Comparison of ENCODE assay signal across 8 cellular contexts in the genomic region with DNA sequence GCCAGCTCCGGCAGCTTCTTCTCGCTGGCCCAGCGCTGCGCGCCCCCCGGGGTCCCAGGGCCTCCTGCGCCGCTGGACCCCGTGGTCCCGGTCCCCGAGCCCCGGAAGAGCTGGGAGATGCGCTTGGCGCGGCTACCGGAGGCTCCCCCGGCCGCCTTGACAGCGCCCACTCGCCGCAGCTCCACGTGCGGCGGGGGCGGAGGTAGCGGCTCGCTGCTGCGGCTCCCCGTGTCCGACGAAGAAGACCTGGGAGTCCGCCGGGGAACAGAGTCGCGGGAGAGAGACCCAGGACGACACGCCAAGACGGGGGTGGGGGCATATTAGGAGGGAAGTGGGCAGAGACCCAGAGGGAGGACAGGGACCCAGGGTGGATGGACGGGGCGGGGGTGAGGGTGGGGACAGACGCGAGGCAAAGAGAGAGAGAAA. TPM values are rescaled to one million over a fixed set of nuclear protein-coding genes. Genes with fewer than 3 reads are reported as not detected.
DNase-seq lines count a peak whose midpoint lies in the region; ATAC-seq and TF ChIP-seq lines count a peak whose summit lies in the region.
"Had no signal": no experiment of that assay in that cellular context is flagged by ENCODE, and none has a peak within 500 bp of the region (broad histone marks: within the 10 kb centered on the region; RNA-seq: fewer than 3 reads in every experiment).

No MANE protein-coding gene starts in this region.

- H3K9me2 ChIP-seq in GM23338 (ENCODE audit: insufficient read depth) = peaks cover 2% of the 10 kb centered on the region; the same call in 1 of the 2 replicates

- H3K27ac Mint-ChIP-seq in GM23338 = no peak overlapping the region
- no peak overlapping the region for H3K27ac Mint-ChIP-seq in activated CD8-positive, alpha-beta T cell treated with anti-CD3 and anti-CD28 coated beads for 36 hours
- H3K27ac Mint-ChIP-seq: progenitor cell of endocrine pancreas had no signal

- peaks cover 5% of the 10 kb centered on the region; the same call in 2 of the 3 replicates for H3K9me3 Mint-ChIP-seq in GM23338
- H3K9me3 Mint-ChIP-seq in activated CD8-positive, alpha-beta T cell treated with anti-CD3 and anti-CD28 coated beads for 36 hours = no peaks in the 10 kb centered on the region

- peaks cover 4% of the 10 kb centered on the region for H3K36me3 Mint-ChIP-seq in GM23338 (ENCODE audit: low read depth)
- H3K36me3 Mint-ChIP-seq in activated CD8-positive, alpha-beta T cell treated with anti-CD3 and anti-CD28 coated beads for 36 hours (ENCODE audit: low read depth) = no peaks in the 10 kb centered on the region

- TF ChIP-seq CTCF in GM23338 (conservative IDR thresholded peaks at IDR 0.05; ENCODE audit: low read depth in 2 of 2) (no peak), smooth muscle cell (IDR thresholded peaks at IDR 0.05; ENCODE audit: borderline replicate concordance, insufficient read depth, poor library complexity, severe bottlenecking) (no peak)
- no peak for TF ChIP-seq CTCF in activated CD8-positive, alpha-beta T cell treated with anti-CD3 and anti-CD28 coated beads for 36 hours (IDR thresholded peaks at IDR 0.05)

- ATAC-seq in GM23338 (no peak), HG03442 (IDR thresholded peaks at IDR 0.05; ENCODE audit: unreplicated experiment) (no peak)
- no peak for ATAC-seq in activated CD8-positive, alpha-beta T cell treated with anti-CD3 and anti-CD28 coated beads for 36 hours

- peak overlapping the region; percentile 62 for H3K4me3 Mint-ChIP-seq in GM23338
- peak overlapping the region; percentile 26 for H3K4me3 Mint-ChIP-seq in activated CD8-positive, alpha-beta T cell treated with anti-CD3 and anti-CD28 coated beads for 36 hours

- POLR2A ChIA-PET in activated CD8-positive, alpha-beta T cell treated with anti-CD3 and anti-CD28 coated beads for 36 hours (lab: Charles Lee) = interaction anchor here (0.6 to 1.4 kb wide), 6 partner anchors 13 to 1141 kb away, joined by 3 to 5 read pairs (median 4); partner anchors contain the start of gene FUT1

- H3K4me3 ChIP-seq in GM23338 (peak overlapping the region; percentile 68), iPS DF 6.9 (ENCODE audit: low read length) (peak overlapping the region; percentile 47), smooth muscle cell (peak overlapping the region; percentile 55)

- H3K9me3 ChIP-seq in iPS DF 6.9 (ENCODE audit: control insufficient read depth, insufficient read depth, low read length) = no peaks in the 10 kb centered on the region
- no peaks in the 10 kb centered on the region for H3K9me3 ChIP-seq in smooth muscle cell (replicated peaks; ENCODE audit: low read depth)

- WGBS in iPS DF 6.9 (ENCODE audit: insufficient coverage, insufficient read length) = no CpG with 5 or more reads among the region's 42 CpGs
- 5% methylated on average over 33 of the region's 42 CpGs for WGBS in smooth muscle cell (ENCODE audit: low lambda C conversion rate)

- intact Hi-C loops in activated CD8-positive, alpha-beta T cell treated with anti-CD3 and anti-CD28 coated beads for 36 hours (cut with micrococcal nuclease) = no loop called here

- H4K20me1 ChIP-seq in GM23338 (replicated peaks; ENCODE audit: insufficient read depth) = no peaks in the 10 kb centered on the region
- no peaks in the 10 kb centered on the region for H4K20me1 ChIP-seq in smooth muscle cell (ENCODE audit: low read depth)

- H3K4me2 ChIP-seq in GM23338 (peak overlapping the region; percentile 90), smooth muscle cell (peak overlapping the region; percentile 95)

- H3K9ac ChIP-seq in smooth muscle cell (ENCODE audit: low read depth) = no peak overlapping the region

- H3F3A ChIP-seq in GM23338 (replicated peaks; ENCODE audit: low read depth) (peaks cover 26% of the 10 kb centered on the region), smooth muscle cell (ENCODE audit: low read depth) (no peaks in the 10 kb centered on the region)

- H3K27ac ChIP-seq in GM23338 (ENCODE audit: low read depth) (no peak overlapping the region), iPS DF 6.9 (ENCODE audit: low read length) (no peak overlapping the region), smooth muscle cell (ENCODE audit: low read depth) (no peak overlapping the region)

- H3K27me3 Mint-ChIP-seq in GM23338 (ENCODE audit: insufficient read depth, low read depth, poor library complexity) = peaks cover 40% of the 10 kb centered on the region
- H3K27me3 Mint-ChIP-seq in activated CD8-positive, alpha-beta T cell treated with anti-CD3 and anti-CD28 coated beads for 36 hours = peaks cover 6% of the 10 kb centered on the region

- no peaks in the 10 kb centered on the region for H3K79me2 ChIP-seq in GM23338 (replicated peaks; ENCODE audit: insufficient read depth)
- no peaks in the 10 kb centered on the region for H3K79me2 ChIP-seq in smooth muscle cell (ENCODE audit: low read depth)

- DNase-seq in GM23338 (ENCODE audit: low spot score) = no peak
- no peak for DNase-seq in activated CD8-positive, alpha-beta T cell treated with anti-CD3 and anti-CD28 coated beads for 36 hours
- DNase-seq in iPS DF 6.9 (ENCODE audit: low read depth, low spot score) = no peak
- no peak for DNase-seq in smooth muscle cell (lab: John Stamatoyannopoulos, UW; ENCODE audit: unreplicated experiment)
- DNase-seq in SW480 (ENCODE audit: low spot score) = no peak
- no peak for DNase-seq in globus pallidus (ENCODE audit: low spot score)

- CTCF ChIA-PET in activated CD8-positive, alpha-beta T cell treated with anti-CD3 and anti-CD28 coated beads for 36 hours (lab: Charles Lee) = interaction anchor here (0.9 to 3.0 kb wide), 11 partner anchors 12 to 98 kb away, joined by 3 to 19 read pairs (median 5); partner anchors contain the start of gene CA11

- peaks cover 33% of the 10 kb centered on the region for H3K4me1 Mint-ChIP-seq in GM23338
- H3K4me1 Mint-ChIP-seq in activated CD8-positive, alpha-beta T cell treated with anti-CD3 and anti-CD28 coated beads for 36 hours (ENCODE audit: low read depth) = peaks cover 16% of the 10 kb centered on the region

- peaks cover 21% of the 10 kb centered on the region for H3K27me3 ChIP-seq in GM23338 (ENCODE audit: insufficient read depth)
- H3K27me3 ChIP-seq in iPS DF 6.9 (ENCODE audit: control insufficient read depth, insufficient read depth, low read length) = no peaks in the 10 kb centered on the region; the same call in 1 of the 2 replicates
- no peaks in the 10 kb centered on the region for H3K27me3 ChIP-seq in smooth muscle cell (ENCODE audit: low read depth)

- H3K36me3 ChIP-seq in GM23338 (ENCODE audit: insufficient read depth) (no peaks in the 10 kb centered on the region), iPS DF 6.9 (ENCODE audit: control insufficient read depth, insufficient read depth, low read length) (no peaks in the 10 kb centered on the region), smooth muscle cell (ENCODE audit: low read depth) (no peaks in the 10 kb centered on the region)

- H3K4me1 ChIP-seq in GM23338 (ENCODE audit: insufficient read depth) = peaks cover 31% of the 10 kb centered on the region
- H3K4me1 ChIP-seq in iPS DF 6.9 (ENCODE audit: control insufficient read depth, insufficient read depth, low read length) = peaks cover 10% of the 10 kb centered on the region
- H3K4me1 ChIP-seq in smooth muscle cell (ENCODE audit: low read depth) = peaks cover 9% of the 10 kb centered on the region

- H2AFZ ChIP-seq in GM23338 = peak overlapping the region; percentile 78; the same call in 1 of the 2 replicates
- H2AFZ ChIP-seq in smooth muscle cell (ENCODE audit: low read depth) = peak overlapping the region; percentile 75

TF ChIP-seq in GM23338, 12 proteins besides CTCF, POLR2A, EP300 and RAD21 (continues in another document):
- TF ChIP-seq, protein P1, sequence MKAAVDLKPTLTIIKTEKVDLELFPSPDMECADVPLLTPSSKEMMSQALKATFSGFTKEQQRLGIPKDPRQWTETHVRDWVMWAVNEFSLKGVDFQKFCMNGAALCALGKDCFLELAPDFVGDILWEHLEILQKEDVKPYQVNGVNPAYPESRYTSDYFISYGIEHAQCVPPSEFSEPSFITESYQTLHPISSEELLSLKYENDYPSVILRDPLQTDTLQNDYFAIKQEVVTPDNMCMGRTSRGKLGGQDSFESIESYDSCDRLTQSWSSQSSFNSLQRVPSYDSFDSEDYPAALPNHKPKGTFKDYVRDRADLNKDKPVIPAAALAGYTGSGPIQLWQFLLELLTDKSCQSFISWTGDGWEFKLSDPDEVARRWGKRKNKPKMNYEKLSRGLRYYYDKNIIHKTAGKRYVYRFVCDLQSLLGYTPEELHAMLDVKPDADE (IDR thresholded peaks at IDR 0.05) = no peak
- no peak for TF ChIP-seq EZH2 (IDR thresholded peaks at IDR 0.05; ENCODE audit: low read depth, unreplicated experiment)

RNA-seq across cellular contexts. Expression of gene RASIP1, which starts 1.0 kb away (rescaled TPM):
- total RNA-seq in GM23338 (2014; rRNA removed; shearing (Covaris generic)) = 14.8 and 18.0 TPM in 2 replicates
- polyA plus RNA-seq in GM23338 (2016; fragmentation: Nextera tagmentation; extraction: Ambion mirVana) (9.2 and 11.2 TPM in 2 replicates), smooth muscle cell (2.7 and 3.5 TPM in 2 replicates)
- 1 to 10 TPM in 1 of 2 experiments, under 1 TPM in 1; 0.72 to 1.2 TPM for total RNA-seq in activated CD8-positive, alpha-beta T cell treated with anti-CD3 and anti-CD28 coated beads for 36 hours
- 0.27 and 0.81 TPM in 2 replicates for total RNA-seq in smooth muscle cell

RNA-seq across cellular contexts. Expression of gene IZUMO1, which starts 7.3 kb away (rescaled TPM):
- 1.7 and 3.5 TPM in 2 replicates for total RNA-seq in GM23338 (2014; rRNA removed; shearing (Covaris generic))
- polyA plus RNA-seq in GM23338 (2016; fragmentation: Nextera tagmentation; extraction: Ambion mirVana) = 1.2 and 1.3 TPM in 2 replicates
- total RNA-seq in activated CD8-positive, alpha-beta T cell treated with anti-CD3 and anti-CD28 coated beads for 36 hours = not detected
- 0.45 TPM in 1 of 2 replicates, not detected in the other for total RNA-seq in smooth muscle cell
- not detected in 2 replicates for polyA plus RNA-seq in smooth muscle cell

RNA-seq across cellular contexts. Expression of gene FUT1, which starts 13.0 kb away (rescaled TPM):
- total RNA-seq in GM23338 (2014; rRNA removed; shearing (Covaris generic)) = 20.3 and 20.8 TPM in 2 replicates
- polyA plus RNA-seq in GM23338 (2016; fragmentation: Nextera tagmentation; extraction: Ambion mirVana) (4.4 and 4.7 TPM in 2 replicates), smooth muscle cell (0.51 and 1.8 TPM in 2 replicates)
- total RNA-seq in activated CD8-positive, alpha-beta T cell treated with anti-CD3 and anti-CD28 coated beads for 36 hours = under 1 TPM; 0.09 to 0.11 TPM
- total RNA-seq in smooth muscle cell = 0.58 TPM in 2 replicates

RNA-seq across cellular contexts. Expression of gene FGF21, which starts 15.9 kb away (rescaled TPM):
- total RNA-seq in GM23338 (2014; rRNA removed; shearing (Covaris generic)) = 1.3 TPM in 1 of 2 replicates, not detected in the other
- 0.78 and 1.1 TPM in 2 replicates for polyA plus RNA-seq in GM23338 (2016; fragmentation: Nextera tagmentation; extraction: Ambion mirVana)
- total RNA-seq in activated CD8-positive, alpha-beta T cell treated with anti-CD3 and anti-CD28 coated beads for 36 hours = not detected
- total RNA-seq in smooth muscle cell = not detected in 2 replicates
- not detected in 2 replicates for polyA plus RNA-seq in smooth muscle cell
- total RNA-seq: progenitor cell of endocrine pancreas had no signal

RNA-seq across cellular contexts. Expression of gene MAMSTR, which starts 19.9 kb away (rescaled TPM):
- total RNA-seq in GM23338 (2014; rRNA removed; shearing (Covaris generic)) = 0.39 and 1.9 TPM in 2 replicates
- polyA plus RNA-seq in GM23338 (2016; fragmentation: Nextera tagmentation; extraction: Ambion mirVana) (2.0 and 2.5 TPM in 2 replicates), smooth muscle cell (3.2 and 3.9 TPM in 2 replicates)
- total RNA-seq in activated CD8-positive, alpha-beta T cell treated with anti-CD3 and anti-CD28 coated beads for 36 hours = 1 to 10 TPM in 1 of 2 experiments, under 1 TPM in 1; 0.56 to 1.0 TPM
- total RNA-seq in smooth muscle cell = 0.22 and 0.58 TPM in 2 replicates

Comparison
In these comparisons a context has a peak if more than half of its experiments do, and no peak if none do; other contexts are left out.
1. RNA of gene FUT1, which starts 13.0 kb away (total RNA-seq): 20.3 to 20.8 TPM in GM23338; 0.58 TPM in smooth muscle cell and 0.09 to 0.11 TPM in activated CD8-positive, alpha-beta T cell treated with anti-CD3 and anti-CD28 coated beads for 36 hours; every median in the first group is over 10 times any median in the second.
2. Peak in every context shown above with its lines, with median percentiles within 50 percentile points of each other: H3K4me3 ChIP-seq.